ENCODE assay signal across 8 cellular contexts in the genomic region with DNA sequence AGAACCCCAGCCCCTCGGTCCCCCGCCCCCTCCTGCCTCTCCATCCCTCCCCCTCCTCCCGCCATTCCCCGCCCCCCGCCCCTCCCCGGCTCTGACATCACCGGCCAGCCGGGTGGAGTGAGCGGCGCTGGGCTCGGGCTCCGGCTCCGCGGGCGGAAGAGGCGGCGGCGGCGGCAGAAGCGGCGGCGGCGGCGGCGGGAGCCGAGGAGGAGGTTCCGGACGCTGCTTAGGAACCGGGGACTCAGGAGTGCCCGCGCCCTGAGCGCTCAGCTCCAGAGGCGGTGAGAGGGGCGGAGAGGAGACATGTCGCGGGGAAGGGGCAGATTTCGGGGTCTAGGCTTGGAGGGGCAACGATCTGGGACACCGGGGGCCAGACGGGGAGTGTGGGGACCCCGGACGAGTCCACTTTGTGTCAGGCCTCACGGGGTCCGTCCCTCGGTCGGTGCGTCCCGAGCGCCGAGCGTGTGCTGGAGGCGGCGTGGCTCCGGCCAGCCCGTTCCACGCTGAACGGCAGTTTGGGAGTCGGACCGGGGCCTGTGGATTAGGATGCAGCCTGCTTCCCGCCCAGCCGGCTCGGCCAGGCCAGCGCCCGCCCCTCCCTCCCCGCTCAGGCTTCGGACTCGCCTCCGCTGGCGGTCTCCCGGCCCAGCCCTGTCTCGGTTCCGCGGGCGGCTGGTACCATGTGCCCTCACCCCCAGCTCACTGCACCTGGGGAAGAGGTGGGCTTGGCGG. TPM values are rescaled to one million over a fixed set of nuclear protein-coding genes. Genes with fewer than 3 reads are reported as not detected.
A peak's percentile ranks its signal among the peaks of the same experiment; 100 is the strongest.
DNase-seq lines count a peak whose midpoint lies in the region; ATAC-seq and TF ChIP-seq lines count a peak whose summit lies in the region.

A gene with protein sequence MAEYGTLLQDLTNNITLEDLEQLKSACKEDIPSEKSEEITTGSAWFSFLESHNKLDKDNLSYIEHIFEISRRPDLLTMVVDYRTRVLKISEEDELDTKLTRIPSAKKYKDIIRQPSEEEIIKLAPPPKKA (plus strand): TSS at position 143 of the 732 bp plus-strand sequence. CDS start 6,161 bp downstream, outside the sequence.

- no peaks in the 10 kb centered on the region for H3K9me2 ChIP-seq in Karpas-422 (replicated peaks; ENCODE audit: insufficient read depth, low read length)
- H3K9me2 ChIP-seq in hepatocyte (replicated peaks; ENCODE audit: insufficient read depth), result no peaks in the 10 kb centered on the region

- peaks cover 78% of the 10 kb centered on the region for H3K4me1 ChIP-seq in Karpas-422 (ENCODE audit: low read length)
- peaks cover 21% of the 10 kb centered on the region for H3K4me1 ChIP-seq in hepatocyte (ENCODE audit: insufficient read depth)
- H3K4me1 ChIP-seq in aorta (ENCODE audit: control insufficient read depth in 1 of 2, insufficient read depth in 2 of 2, low read length in 2 of 2), result peaks cover 5 to 7% of the 10 kb centered on the region in 2 donors

- DNase-seq in COR-L47 (lab: John Stamatoyannopoulos, UW), result peak; percentile 55
- peak; percentile 92 for DNase-seq in Karpas-422
- DNase-seq in T-helper 22 cell (ENCODE audit: low read depth), result peak; percentile 46
- no peak for DNase-seq in astrocyte of the cerebellum (ENCODE audit: low read depth)
- peak; percentile 88 for DNase-seq in hepatocyte (ENCODE audit: low spot score)
- DNase-seq in retinal pigment epithelial cell (ENCODE audit: low read depth), result no peak
- peak; percentile 83 to 95 for DNase-seq in aorta

- 0 out of 2 replicates have a peak, but pooled peaks cover 6% of the 10 kb centered on the region for H4K20me1 ChIP-seq in Karpas-422 (ENCODE audit: insufficient read depth, low read depth, low read length)
- H4K20me1 ChIP-seq in hepatocyte (ENCODE audit: insufficient read depth, poor library complexity, severe bottlenecking), result peaks cover 8% of the 10 kb centered on the region

- in situ Hi-C loops in astrocyte of the cerebellum (cut with HindIII; ENCODE audit: low sequenced_read_pairs), result no loop called here

- H3K9ac ChIP-seq in Karpas-422 (ENCODE audit: low read length), result peak within 1 kb of the TSS; percentile 100

- H2AFZ ChIP-seq in Karpas-422 (ENCODE audit: low read length) (peak within 1 kb of the TSS; percentile 28; the same call in 1 of the 2 replicates), hepatocyte (peak within 1 kb of the TSS; percentile 86)

- intact Hi-C loops in aorta (cut with DNase I), result loop anchor here in 1 of 2 donors (5.0 kb wide), 1 partner anchor 57 kb away; the partner anchor contains the start of gene DCAF8

- H3K36me3 ChIP-seq in Karpas-422 (ENCODE audit: insufficient read depth, low read length) (peaks cover 18% of the 10 kb centered on the region; the same call in 1 of the 2 replicates), hepatocyte (replicated peaks; ENCODE audit: insufficient read depth, low read depth) (no peaks in the 10 kb centered on the region), aorta (ENCODE audit: control insufficient read depth in 1 of 2, insufficient read depth in 2 of 2, low read length in 1 of 2) (no peaks in the 10 kb centered on the region)

- H3K79me2 ChIP-seq in Karpas-422 (ENCODE audit: low read length), result peaks cover 47% of the 10 kb centered on the region
- H3K79me2 ChIP-seq in hepatocyte, result peaks cover 12% of the 10 kb centered on the region

- peak within 1 kb of the TSS; percentile 99 for H3K4me3 ChIP-seq in Karpas-422 (ENCODE audit: low read length)
- H3K4me3 ChIP-seq in astrocyte of the cerebellum (ENCODE audit: low read depth, low read length), result peak within 1 kb of the TSS; percentile 96
- H3K4me3 ChIP-seq in hepatocyte, result peak within 1 kb of the TSS; percentile 97
- peak within 1 kb of the TSS; percentile 92 for H3K4me3 ChIP-seq in retinal pigment epithelial cell (ENCODE audit: low read length)
- H3K4me3 ChIP-seq in aorta (ENCODE audit: low read length in 2 of 2), result peak within 1 kb of the TSS; percentile 77 to 79

- ATAC-seq in GM19463 (IDR thresholded peaks at IDR 0.05; ENCODE audit: unreplicated experiment), result peak; percentile 44
- peak; percentile 90 for ATAC-seq in aorta (ENCODE audit: low FRiP score)

- H3K4me2 ChIP-seq in Karpas-422 (ENCODE audit: low read depth, low read length, poor library complexity, severe bottlenecking) (peak within 1 kb of the TSS; percentile 90), hepatocyte (peak within 1 kb of the TSS; percentile 94)

- H3K27ac ChIP-seq in Karpas-422 (ENCODE audit: low read length) (peak within 1 kb of the TSS; percentile 95), hepatocyte (peak within 1 kb of the TSS; percentile 94), aorta (ENCODE audit: low read depth in 1 of 2, low read length in 2 of 2) (peak within 1 kb of the TSS; percentile 84 to 98)

- TF ChIP-seq CTCF in astrocyte of the cerebellum (IDR thresholded peaks at IDR 0.05; ENCODE audit: low read depth, low read length, missing control alignments) (no peak), hepatocyte (IDR thresholded peaks at IDR 0.05; ENCODE audit: poor library complexity) (no peak), retinal pigment epithelial cell (conservative IDR thresholded peaks at IDR 0.05; ENCODE audit: low read depth, low read length) (no peak)

- 4% methylated on average over 13 of the region's 75 CpGs for WGBS in hepatocyte (ENCODE audit: low lambda C conversion rate, missing lambda C conversion rate)
- 1 to 2% methylated on average over 53 to 75 of the region's 75 CpGs for WGBS in aorta, 2 donors

- H3K27me3 ChIP-seq in Karpas-422 (ENCODE audit: low read length) (no peaks in the 10 kb centered on the region), hepatocyte (no peaks in the 10 kb centered on the region), aorta (ENCODE audit: control insufficient read depth in 1 of 2, insufficient read depth in 2 of 2, low read length in 1 of 2) (no peaks in the 10 kb centered on the region)

- H3K9me3 ChIP-seq in Karpas-422 (ENCODE audit: low read length), result no peaks in the 10 kb centered on the region
- no peaks in the 10 kb centered on the region for H3K9me3 ChIP-seq in hepatocyte (ENCODE audit: low read depth)
- H3K9me3 ChIP-seq in aorta (ENCODE audit: control insufficient read depth, low read length), result no peaks in the 10 kb centered on the region

RNA-seq across cellular contexts. Expression of the gene that starts here (rescaled TPM):
- total RNA-seq in Karpas-422 (2014; rRNA removed; shearing (Covaris generic); ENCODE audit: low replicate concordance), result 40.1 and 69.1 TPM in 2 replicates
- total RNA-seq in hepatocyte (61.1 and 82.3 TPM in 2 replicates), aorta (100 to 1,000 TPM; 258 to 313 TPM)
- polyA plus RNA-seq in hepatocyte (59.5 and 62.0 TPM in 2 replicates), aorta (100 to 1,000 TPM; 296 to 350 TPM)

Comparison
In these comparisons a context has a peak if more than half of its experiments do, and no peak if none do; other contexts are left out.
1. DNase-seq: peak in COR-L47 (single experiment), Karpas-422 (single experiment), T-helper 22 cell (single experiment), hepatocyte (single experiment) and aorta (2 of 2); none in astrocyte of the cerebellum (single experiment) and retinal pigment epithelial cell (single experiment).
2. Peak in every context shown above with its lines, with median percentiles within 50 percentile points of each other: H3K27ac ChIP-seq and H3K4me3 ChIP-seq.